ENCODE assay signal across 18 cellular contexts in genomic region chr9:13847270-13847669, GRCh38.
"Had no signal": no experiment of that assay in that cellular context is flagged by ENCODE, and none has a peak within 500 bp of the region (broad histone marks: within the 10 kb centered on the region; RNA-seq: fewer than 3 reads in every experiment).

No MANE protein-coding gene starts in this region.

- H3K4me3 Mint-ChIP-seq: endodermal cell; naive thymus-derived CD4-positive, alpha-beta T cell; nephron progenitor cell; stimulated activated effector memory CD8-positive, alpha-beta T cell treated with anti-CD3 and anti-CD28 coated beads, Interleukin-12 subunit alpha, Interleukin-12 subunit beta, amount 100 ng/mL, for 72 hours; stimulated activated naive CD8-positive, alpha-beta T cell treated with anti-CD3 and anti-CD28 coated beads, Interleukin-15, Interleukin-2, amounts not matched to agents 100 ng/mL and 50 ng/mL, for 24 hours had no signal

- ATAC-seq: foreskin keratinocyte; left colon; naive thymus-derived CD4-positive, alpha-beta T cell; psoas muscle; stimulated activated effector memory CD8-positive, alpha-beta T cell treated with anti-CD3 and anti-CD28 coated beads, Interleukin-12 subunit alpha, Interleukin-12 subunit beta, amount 100 ng/mL, for 72 hours had no signal

- H3K4me1 Mint-ChIP-seq: endodermal cell; naive thymus-derived CD4-positive, alpha-beta T cell; stimulated activated effector memory CD8-positive, alpha-beta T cell treated with anti-CD3 and anti-CD28 coated beads, Interleukin-12 subunit alpha, Interleukin-12 subunit beta, amount 100 ng/mL, for 72 hours had no signal

- H3K4me3 ChIP-seq: coronary artery, hepatocyte, psoas muscle, tibial artery, upper lobe of left lung, uterus had no signal

- H3K27ac Mint-ChIP-seq: endodermal cell; naive thymus-derived CD4-positive, alpha-beta T cell; nephron progenitor cell; stimulated activated effector memory CD8-positive, alpha-beta T cell treated with anti-CD3 and anti-CD28 coated beads, Interleukin-12 subunit alpha, Interleukin-12 subunit beta, amount 100 ng/mL, for 72 hours; stimulated activated naive CD8-positive, alpha-beta T cell treated with anti-CD3 and anti-CD28 coated beads, Interleukin-15, Interleukin-2, amounts not matched to agents 100 ng/mL and 50 ng/mL, for 24 hours had no signal

- H3K36me3 Mint-ChIP-seq: naive thymus-derived CD4-positive, alpha-beta T cell; stimulated activated effector memory CD8-positive, alpha-beta T cell treated with anti-CD3 and anti-CD28 coated beads, Interleukin-12 subunit alpha, Interleukin-12 subunit beta, amount 100 ng/mL, for 72 hours had no signal

- H3K9me3 Mint-ChIP-seq: endodermal cell; stimulated activated effector memory CD8-positive, alpha-beta T cell treated with anti-CD3 and anti-CD28 coated beads, Interleukin-12 subunit alpha, Interleukin-12 subunit beta, amount 100 ng/mL, for 72 hours had no signal

- DNase-seq: effector CD4-positive, alpha-beta T cell; endodermal cell; foreskin keratinocyte; head of caudate nucleus; left colon; mammary epithelial cell; naive thymus-derived CD4-positive, alpha-beta T cell; nephron progenitor cell; psoas muscle; stimulated activated CD4-positive, alpha-beta T cell treated with anti-CD3 and anti-CD28 coated beads, Interleukin-4, amount 100 ng/mL, for 1 hour; stimulated activated CD8-positive, alpha-beta memory T cell treated with anti-CD3 and anti-CD28 coated beads, Interleukin-4, amount 100 ng/mL, for 48 hours; upper lobe of left lung had no signal

- H3K27me3 Mint-ChIP-seq: naive thymus-derived CD4-positive, alpha-beta T cell; stimulated activated naive CD8-positive, alpha-beta T cell treated with anti-CD3 and anti-CD28 coated beads, Interleukin-15, Interleukin-2, amounts not matched to agents 100 ng/mL and 50 ng/mL, for 24 hours had no signal
